ENCODE assay signal across 8 cellular contexts in genomic region chr17:4789701-4789950, GRCh38. TPM values are rescaled to one million over a fixed set of nuclear protein-coding genes. Genes with fewer than 3 reads are reported as not detected.
DNase-seq lines count a peak whose midpoint lies in the region; ATAC-seq and TF ChIP-seq lines count a peak whose summit lies in the region.

No MANE protein-coding gene starts in this region.

- no peaks in the 10 kb centered on the region for H3K9me3 Mint-ChIP-seq in progenitor cell of endocrine pancreas (ENCODE audit: low read depth)

- peaks cover 32% of the 10 kb centered on the region for H3K27me3 ChIP-seq in NT2/D1 (ENCODE audit: insufficient read depth, insufficient read length)

- peaks cover 6% of the 10 kb centered on the region for H3K4me1 ChIP-seq in NT2/D1 (ENCODE audit: insufficient read depth, insufficient read length)

- peak overlapping the region; percentile 85 for H3K9ac ChIP-seq in NT2/D1 (ENCODE audit: insufficient read length, low read depth)

- H3K36me3 ChIP-seq in NT2/D1 (ENCODE audit: insufficient read depth, insufficient read length, low read length), result no peaks in the 10 kb centered on the region

- no peak for ATAC-seq in HG03175 (IDR thresholded peaks at IDR 0.05; ENCODE audit: unreplicated experiment)

- H3K9me3 ChIP-seq in NT2/D1 (ENCODE audit: insufficient read depth, low read length), result no peaks in the 10 kb centered on the region

- no peak for DNase-seq in GM12865 (ENCODE audit: low read depth)
- no peak for DNase-seq in NT2/D1 (ENCODE audit: low read depth, low spot score)
- peak; percentile 36 for DNase-seq in epithelial cell of esophagus (ENCODE audit: low read depth)
- no peak for DNase-seq in progenitor cell of endocrine pancreas (ENCODE audit: low spot score, unreplicated experiment)
- DNase-seq in activated CD8-positive, alpha-beta memory T cell treated with anti-CD3 and anti-CD28 coated beads, Interleukin-2, amount 50 U/mL, for 48 hours, result no peak
- DNase-seq in OCI-M1 (lab: John Stamatoyannopoulos, UW), result no peak
- no peak for DNase-seq in DMS 273 treated with DMSO at 0.1 percent for 48 hours (lab: John Stamatoyannopoulos, UW)

- H3K4me3 ChIP-seq in GM12865 (ENCODE audit: low read depth, low read length), result peak overlapping the region; percentile 73
- H3K4me3 ChIP-seq in NT2/D1 (ENCODE audit: insufficient read length, low read depth), result peak overlapping the region; percentile 75
- peak overlapping the region; percentile 77 for H3K4me3 ChIP-seq in epithelial cell of esophagus (ENCODE audit: low read length)

- H3K4me3 Mint-ChIP-seq in progenitor cell of endocrine pancreas (ENCODE audit: low read depth), result peak overlapping the region; percentile 81

- peak overlapping the region; percentile 94 for H3K27ac Mint-ChIP-seq in progenitor cell of endocrine pancreas

- no peaks in the 10 kb centered on the region for H3K36me3 Mint-ChIP-seq in progenitor cell of endocrine pancreas (ENCODE audit: insufficient read depth)

- no peak for TF ChIP-seq CTCF in GM12865 (IDR thresholded peaks at IDR 0.05; ENCODE audit: insufficient read depth, low read depth, low read length, missing control alignments)
- TF ChIP-seq CTCF in epithelial cell of esophagus (IDR thresholded peaks at IDR 0.05; ENCODE audit: insufficient read depth, low read depth, low read length, missing control alignments), result no peak
- TF ChIP-seq CTCF in progenitor cell of endocrine pancreas (IDR thresholded peaks at IDR 0.05; ENCODE audit: unreplicated experiment), result no peak

- H3K4me1 Mint-ChIP-seq in progenitor cell of endocrine pancreas (ENCODE audit: low read depth), result peaks cover 13% of the 10 kb centered on the region

- peaks cover 5% of the 10 kb centered on the region for H3K27me3 Mint-ChIP-seq in progenitor cell of endocrine pancreas

RNA-seq across cellular contexts. Expression of gene GLTPD2, which starts 0.9 kb away (rescaled TPM):
- 4.0 and 4.1 TPM in 2 replicates for total RNA-seq in progenitor cell of endocrine pancreas

RNA-seq across cellular contexts. Expression of gene VMO1, which starts 3.5 kb away (rescaled TPM):
- total RNA-seq in progenitor cell of endocrine pancreas, result 1.3 and 2.0 TPM in 2 replicates

RNA-seq across cellular contexts. Expression of gene PSMB6, which starts 6.3 kb away (rescaled TPM):
- total RNA-seq in progenitor cell of endocrine pancreas, result 126 and 137 TPM in 2 replicates

RNA-seq across cellular contexts. Expression of gene PLD2, which starts 17.3 kb away (rescaled TPM):
- 80.3 and 81.0 TPM in 2 replicates for total RNA-seq in progenitor cell of endocrine pancreas
